In the genomic region with DNA sequence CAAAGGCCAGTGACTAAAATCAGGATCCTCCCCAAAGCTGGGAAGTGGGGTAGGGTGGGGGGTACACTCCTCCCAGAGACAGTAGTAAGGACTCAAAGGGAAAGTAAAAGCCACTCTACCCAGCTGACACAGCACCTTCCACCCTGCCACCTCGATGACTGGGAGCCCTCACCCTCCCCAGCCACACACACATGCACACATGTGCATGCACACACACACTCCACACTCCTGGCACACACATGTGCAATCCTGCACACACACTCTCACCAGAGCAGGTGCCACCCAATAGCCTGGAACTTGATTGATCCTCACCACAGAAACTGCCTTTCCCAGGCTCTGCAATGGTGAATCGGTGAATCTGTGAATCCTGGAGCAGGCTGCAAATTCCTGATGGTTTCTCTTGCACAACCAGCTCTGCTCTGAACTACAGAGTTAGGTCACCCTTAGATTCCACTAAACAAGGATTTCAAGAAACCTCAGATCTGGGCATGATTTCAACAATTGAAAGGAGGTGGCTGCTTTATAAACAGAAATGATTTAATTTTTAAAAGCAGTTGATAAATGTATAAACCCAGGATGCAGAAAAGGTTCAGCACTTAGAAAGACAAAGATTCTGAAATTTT, we compare ENCODE assay signal across 12 cellular contexts. TPM values are rescaled to one million over a fixed set of nuclear protein-coding genes. Genes with fewer than 3 reads are reported as not detected.
DNase-seq lines count a peak whose midpoint lies in the region; ATAC-seq and TF ChIP-seq lines count a peak whose summit lies in the region.
"Had no signal": no experiment of that assay in that cellular context is flagged by ENCODE, and none has a peak within 500 bp of the region (broad histone marks: within the 10 kb centered on the region; RNA-seq: fewer than 3 reads in every experiment).

No MANE protein-coding gene starts in this region.

- intact Hi-C loops in Caco-2 (cut with micrococcal nuclease; ENCODE audit: unreplicated experiment) = no loop called here

- no TSS peak for BruUV-seq in Caco-2 (replicated peaks; lab: Mats Ljungman, UMichigan)

- ATAC-seq in gastroesophageal sphincter (peak; percentile 52), HG03571 (IDR thresholded peaks at IDR 0.05; ENCODE audit: unreplicated experiment) (no peak), HG03521 (IDR thresholded peaks at IDR 0.05; ENCODE audit: unreplicated experiment) (no peak)
- ATAC-seq: K562; stimulated activated naive B cell treated with anti-CD40 and anti-IgM and Interleukin-4, amounts not matched to agents 10 μg/mL and 1 μg/mL and 100 μg/mL, for 72 hours had no signal

- H3K9me3 Mint-ChIP-seq in progenitor cell of endocrine pancreas (ENCODE audit: low read depth) (no peaks in the 10 kb centered on the region), Caco-2 (ENCODE audit: unreplicated experiment) (no peaks in the 10 kb centered on the region)
- H3K9me3 Mint-ChIP-seq: stimulated activated naive B cell treated with anti-CD40 and anti-IgM and Interleukin-4, amounts not matched to agents 10 μg/mL and 1 μg/mL and 100 μg/mL, for 72 hours had no signal

- TF ChIP-seq POLR2A in gastroesophageal sphincter (IDR thresholded peaks at IDR 0.05) = no peak

- H3K9me3 ChIP-seq in adipocyte (ENCODE audit: control insufficient read depth, low read length) (no peaks in the 10 kb centered on the region), gastroesophageal sphincter (no peaks in the 10 kb centered on the region), Caco-2 (no peaks in the 10 kb centered on the region)

- POLR2A ChIA-PET in Caco-2 (lab: Charles Lee) = no interaction called here

- H3K27me3 ChIP-seq in adipocyte (replicated peaks; ENCODE audit: control insufficient read depth, insufficient read depth, low read length) (peaks cover 38% of the 10 kb centered on the region), gastroesophageal sphincter (no peaks in the 10 kb centered on the region), Caco-2 (replicated peaks; ENCODE audit: control insufficient read depth, insufficient read depth, low read length) (no peaks in the 10 kb centered on the region)

- H3K4me1 ChIP-seq in adipocyte (ENCODE audit: control insufficient read depth, insufficient read depth, low read length) (peaks cover 22% of the 10 kb centered on the region), gastroesophageal sphincter (peaks cover 0 to 22% (median 0%) of the 10 kb centered on the region in 3 donors), Caco-2 (no peaks in the 10 kb centered on the region)

- CTCF ChIA-PET in Caco-2 (lab: Charles Lee) = no interaction called here

- TF ChIP-seq CTCF in gastroesophageal sphincter (IDR thresholded peaks at IDR 0.05) (no peak), progenitor cell of endocrine pancreas (IDR thresholded peaks at IDR 0.05; ENCODE audit: unreplicated experiment) (no peak), Caco-2 (IDR thresholded peaks at IDR 0.05; ENCODE audit: insufficient read depth in 1 of 2, low read depth in 1 of 2, low read length in 1 of 2, severe bottlenecking in 1 of 2, unreplicated experiment in 1 of 2) (no peak)

- TF ChIP-seq EP300 in gastroesophageal sphincter (IDR thresholded peaks at IDR 0.05) = no peak

- H3K4me1 Mint-ChIP-seq in progenitor cell of endocrine pancreas (ENCODE audit: low read depth) = peaks cover 33% of the 10 kb centered on the region
- H3K4me1 Mint-ChIP-seq in Caco-2 (ENCODE audit: low read depth, unreplicated experiment) = no peaks in the 10 kb centered on the region

- H3K36me3 ChIP-seq in adipocyte (ENCODE audit: control insufficient read depth, insufficient read depth, low read length, severe bottlenecking) = no peaks in the 10 kb centered on the region
- no peaks in the 10 kb centered on the region for H3K36me3 ChIP-seq in gastroesophageal sphincter
- H3K36me3 ChIP-seq in Caco-2 (ENCODE audit: control insufficient read depth, insufficient read depth, low read length) = no peaks in the 10 kb centered on the region

- H3K27me3 Mint-ChIP-seq in progenitor cell of endocrine pancreas = no peaks in the 10 kb centered on the region
- no peaks in the 10 kb centered on the region for H3K27me3 Mint-ChIP-seq in Caco-2 (ENCODE audit: insufficient read depth, unreplicated experiment)

- H3K27ac Mint-ChIP-seq in progenitor cell of endocrine pancreas = peak overlapping the region; percentile 35
- H3K27ac Mint-ChIP-seq in Caco-2 (ENCODE audit: unreplicated experiment) = no peak overlapping the region
- H3K27ac Mint-ChIP-seq: stimulated activated naive B cell treated with anti-CD40 and anti-IgM and Interleukin-4, amounts not matched to agents 10 μg/mL and 1 μg/mL and 100 μg/mL, for 72 hours had no signal

- 33 to 34% methylated on average over 1 to 2 of the region's 2 CpGs for WGBS in gastroesophageal sphincter (ENCODE audit: low coverage in 1 of 2), 2 donors

- H3K36me3 Mint-ChIP-seq in progenitor cell of endocrine pancreas (ENCODE audit: insufficient read depth) = peaks cover 49% of the 10 kb centered on the region
- H3K36me3 Mint-ChIP-seq in Caco-2 (ENCODE audit: insufficient read depth, unreplicated experiment) = peaks cover 5% of the 10 kb centered on the region

- no peak overlapping the region for H3K27ac ChIP-seq in gastroesophageal sphincter
- H3K27ac ChIP-seq: VCaP had no signal

- H3K9ac ChIP-seq in adipocyte (ENCODE audit: low read length) = no peak overlapping the region

- H3K4me3 Mint-ChIP-seq in progenitor cell of endocrine pancreas (ENCODE audit: low read depth) = no peak overlapping the region
- H3K4me3 Mint-ChIP-seq in Caco-2 (ENCODE audit: unreplicated experiment) = no peak overlapping the region
- H3K4me3 Mint-ChIP-seq: stimulated activated naive B cell treated with anti-CD40 and anti-IgM and Interleukin-4, amounts not matched to agents 10 μg/mL and 1 μg/mL and 100 μg/mL, for 72 hours had no signal

- DNase-seq in GM04503 (ENCODE audit: low read depth) (peak; percentile 70), adipocyte (ENCODE audit: low read depth) (peak; percentile 84), progenitor cell of endocrine pancreas (ENCODE audit: low spot score, unreplicated experiment) (no peak), mucosa of gallbladder (ENCODE audit: low spot score) (no peak), Caco-2 (no peak)
- DNase-seq: stimulated activated CD4-positive, alpha-beta T cell treated with anti-CD3 and anti-CD28 coated beads, Interleukin-15, amount 100 ng/mL, for 24 hours; stimulated activated naive B cell treated with anti-CD40 and anti-IgM and Interleukin-4, amounts not matched to agents 10 μg/mL and 1 μg/mL and 100 μg/mL, for 72 hours had no signal

- H3K4me3 ChIP-seq in adipocyte (ENCODE audit: low read length) = no peak overlapping the region
- no peak overlapping the region for H3K4me3 ChIP-seq in gastroesophageal sphincter
- H3K4me3 ChIP-seq in Caco-2 (ENCODE audit: low read depth, low read length) = no peak overlapping the region
- H3K4me3 ChIP-seq: K562 had no signal

RNA-seq across cellular contexts. Expression of a gene that starts 21.5 kb away (rescaled TPM):
- total RNA-seq in gastroesophageal sphincter (10 to 100 TPM in 2 of 4 donors, 1 to 10 TPM in 2; 6.8 to 32.3 (median 10.0) TPM), progenitor cell of endocrine pancreas (444 and 494 TPM in 2 replicates), mucosa of gallbladder (35.4 TPM), Caco-2 (2022) (55.7 and 66.3 TPM in 2 replicates)

Comparison
In these comparisons a context has a peak if more than half of its experiments do, and no peak if none do; other contexts are left out.
1. DNase-seq: peak in GM04503 (single experiment) and adipocyte (single experiment); none in progenitor cell of endocrine pancreas (single experiment), mucosa of gallbladder (single experiment) and Caco-2 (0 of 2).